ENCODE assay signal across 9 cellular contexts in the genomic region with DNA sequence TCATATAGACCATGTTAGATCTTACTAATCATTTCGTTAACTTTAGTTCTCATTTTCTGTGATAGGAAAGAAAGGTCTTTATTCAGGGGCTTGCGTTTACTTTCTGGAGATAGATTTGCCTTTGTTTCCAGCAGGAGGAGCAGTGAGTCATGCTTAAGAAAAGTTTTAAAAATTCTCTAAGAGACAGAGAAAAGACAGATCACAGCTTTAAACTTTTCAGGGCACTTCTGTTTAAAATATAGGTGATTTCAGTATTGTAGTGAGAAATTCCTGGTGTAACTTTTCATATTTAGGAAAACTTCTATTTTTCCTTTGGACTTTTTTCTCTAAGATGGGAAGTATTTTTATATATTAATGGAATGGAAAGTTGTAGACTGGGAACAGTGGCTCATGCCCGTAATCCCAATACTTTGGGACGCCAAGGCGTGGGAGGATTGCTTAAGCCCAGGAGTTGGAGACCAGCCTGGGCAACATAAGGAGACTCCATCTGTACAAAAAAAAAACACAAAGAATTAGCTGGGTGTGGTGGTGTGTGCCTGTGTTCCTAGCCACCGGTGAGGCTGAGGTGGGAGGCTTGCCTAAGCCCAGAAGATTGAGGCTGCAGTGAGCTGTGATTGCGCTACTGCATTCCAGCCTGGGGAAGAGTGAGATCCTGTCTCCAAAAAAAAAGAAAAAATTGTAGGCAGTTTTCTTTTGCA.
DNase-seq lines count a peak whose midpoint lies in the region; ATAC-seq and TF ChIP-seq lines count a peak whose summit lies in the region.
"Had no signal": no experiment of that assay in that cellular context is flagged by ENCODE, and none has a peak within 500 bp of the region (broad histone marks: within the 10 kb centered on the region; RNA-seq: fewer than 3 reads in every experiment).

No MANE protein-coding gene starts in this region.

- no peaks in the 10 kb centered on the region for H3K9me3 ChIP-seq in NT2/D1 (ENCODE audit: insufficient read depth, low read length)
- H3K9me3 ChIP-seq in esophagus muscularis mucosa: no peaks in the 10 kb centered on the region
- H3K9me3 ChIP-seq in prostate gland: no peaks in the 10 kb centered on the region
- H3K9me3 ChIP-seq: upper lobe of left lung had no signal

- no peak for TF ChIP-seq EP300 in esophagus muscularis mucosa (IDR thresholded peaks at IDR 0.05)

- ATAC-seq in HG03442 (IDR thresholded peaks at IDR 0.05; ENCODE audit: unreplicated experiment) (no peak), GM18858 (IDR thresholded peaks at IDR 0.05; ENCODE audit: unreplicated experiment) (no peak)

- intact Hi-C loops in esophagus muscularis mucosa (cut with DNase I) (no loop called here), prostate gland (cut with DNase I) (no loop called here)

- H3K27me3 ChIP-seq in NT2/D1 (ENCODE audit: insufficient read depth, insufficient read length): no peaks in the 10 kb centered on the region
- H3K27me3 ChIP-seq in esophagus muscularis mucosa: no peaks in the 10 kb centered on the region
- no peaks in the 10 kb centered on the region for H3K27me3 ChIP-seq in prostate gland (replicated peaks; ENCODE audit: insufficient read depth)
- H3K27me3 ChIP-seq: upper lobe of left lung had no signal

- TF ChIP-seq POLR2A in esophagus muscularis mucosa (IDR thresholded peaks at IDR 0.05; ENCODE audit: low read depth) (no peak), prostate gland (IDR thresholded peaks at IDR 0.05) (no peak)

- H3K27ac ChIP-seq in esophagus muscularis mucosa (replicated peaks in 1 of 4): no peak overlapping the region
- H3K27ac ChIP-seq in prostate gland: no peak overlapping the region
- H3K27ac ChIP-seq: upper lobe of left lung had no signal

- TF ChIP-seq CTCF in esophagus muscularis mucosa (IDR thresholded peaks at IDR 0.05) (peak; percentile 22 to 35 (median 30)), prostate gland (IDR thresholded peaks at IDR 0.05) (peak in 3 of 4 experiments; percentile 15 to 45 (median 39))

- H3K36me3 ChIP-seq in NT2/D1 (ENCODE audit: insufficient read depth, insufficient read length, low read length) (peaks cover 23% of the 10 kb centered on the region), esophagus muscularis mucosa (peaks cover 0 to 47% (median 25%) of the 10 kb centered on the region in 4 donors), prostate gland (no peaks in the 10 kb centered on the region)

- in situ Hi-C loops in G401 (cut with HindIII; ENCODE audit: low sequenced_read_pairs): no loop called here

- peak; percentile 25 for DNase-seq in G401 (ENCODE audit: low spot score)
- DNase-seq in NT2/D1 (ENCODE audit: low read depth, low spot score): peak; percentile 1
- no peak for DNase-seq in esophagus muscularis mucosa (ENCODE audit: extremely low spot score)
- DNase-seq in prostate gland (ENCODE audit: low spot score): no peak
- DNase-seq in globus pallidus (ENCODE audit: low spot score): no peak
- no peak for DNase-seq in NCI-H510A treated with DMSO at 0.1 percent for 48 hours (lab: John Stamatoyannopoulos, UW)

- no peak overlapping the region for H3K9ac ChIP-seq in NT2/D1 (ENCODE audit: insufficient read length, low read depth)

- 81% methylated on average over 7 of the region's 7 CpGs for WGBS in esophagus muscularis mucosa
- WGBS in prostate gland: 76% methylated on average over 7 of the region's 7 CpGs

- peaks cover 2% of the 10 kb centered on the region for H3K4me1 ChIP-seq in NT2/D1 (ENCODE audit: insufficient read depth, insufficient read length)
- peaks cover 0 to 4% (median 0%) of the 10 kb centered on the region in 4 donors for H3K4me1 ChIP-seq in esophagus muscularis mucosa
- H3K4me1 ChIP-seq in prostate gland (replicated peaks): no peaks in the 10 kb centered on the region

- no peak overlapping the region for H3K4me3 ChIP-seq in NT2/D1 (ENCODE audit: insufficient read length, low read depth)
- no peak overlapping the region for H3K4me3 ChIP-seq in esophagus muscularis mucosa
- H3K4me3 ChIP-seq in prostate gland: no peak overlapping the region
- H3K4me3 ChIP-seq: upper lobe of left lung had no signal

Comparison
In these comparisons a context has a peak if more than half of its experiments do, and no peak if none do; other contexts are left out.
1. DNase-seq: peak in G401 (single experiment) and NT2/D1 (single experiment); none in esophagus muscularis mucosa (single experiment), prostate gland (single experiment), globus pallidus (single experiment) and NCI-H510A treated with DMSO at 0.1 percent for 48 hours (single experiment).